1 cellular context compared by ENCODE assay signal in genomic region chr22:42834177-42834949, GRCh38.
TF ChIP-seq lines count a peak whose summit lies in the region.

No MANE protein-coding gene starts in this region.

TF ChIP-seq in GM12878, 131 proteins besides CTCF, POLR2A, EP300 and RAD21 (continued from another document and continues in another):
- no peak for TF ChIP-seq HSF1 (IDR thresholded peaks at IDR 0.05; ENCODE audit: low read depth, low read length)
- no peak for TF ChIP-seq HDAC6 (IDR thresholded peaks at IDR 0.05; ENCODE audit: unreplicated experiment)
- peak; percentile 33; the same call in 1 of the 2 replicates for TF ChIP-seq EED (IDR thresholded peaks at IDR 0.05; ENCODE audit: low read depth)
- TF ChIP-seq KLF5 (IDR thresholded peaks at IDR 0.05; ENCODE audit: partially characterized antibody) = no peak
- TF ChIP-seq RAD51 (IDR thresholded peaks at IDR 0.05) = no peak
- no peak for TF ChIP-seq RELA (IDR thresholded peaks at IDR 0.05; ENCODE audit: borderline replicate concordance, partially characterized antibody)
- no peak for TF ChIP-seq HDGF (IDR thresholded peaks at IDR 0.05)
- no peak for TF ChIP-seq CBFB (IDR thresholded peaks at IDR 0.05; ENCODE audit: low read depth)
- TF ChIP-seq HDAC2 (IDR thresholded peaks at IDR 0.05) = no peak
- peak; percentile 55; the same call in 1 of the 2 replicates for TF ChIP-seq ATF2 (IDR thresholded peaks at IDR 0.05; ENCODE audit: low read length)
- no peak for TF ChIP-seq SIX5 (IDR thresholded peaks at IDR 0.05; ENCODE audit: low read depth, low read length, severe bottlenecking)
- peak; percentile 42 to 47; a peak in 2 of 4 replicates for TF ChIP-seq BHLHE40 (IDR thresholded peaks at IDR 0.05; ENCODE audit: borderline replicate concordance in 1 of 2, low read depth in 2 of 2, low read length in 1 of 2)
- TF ChIP-seq ZNF217 (IDR thresholded peaks at IDR 0.05) = 0 out of 2 replicates have a peak, but pooled peaks have one; percentile 14
- no peak for TF ChIP-seq ZZZ3 (IDR thresholded peaks at IDR 0.05; ENCODE audit: control insufficient read depth, insufficient read length, low read depth)
- 0 out of 2 replicates have a peak, but pooled peaks have one; percentile 21 for TF ChIP-seq BCL11A (IDR thresholded peaks at IDR 0.05; ENCODE audit: low read depth, low read length)
- no peak for TF ChIP-seq PBX3 (IDR thresholded peaks at IDR 0.05; ENCODE audit: insufficient replicate concordance, low read depth, low read length)
- 0 out of 2 replicates have a peak, but pooled peaks have one; percentile 32 for TF ChIP-seq DPF2 (IDR thresholded peaks at IDR 0.05)
- TF ChIP-seq MTA2 (IDR thresholded peaks at IDR 0.05; ENCODE audit: low read depth) = peak; percentile 25; the same call in 1 of the 2 replicates
- no peak for TF ChIP-seq SUZ12 (IDR thresholded peaks at IDR 0.05; ENCODE audit: unreplicated experiment)
- TF ChIP-seq E2F4 (IDR thresholded peaks at IDR 0.05; ENCODE audit: low read depth, low read length) = no peak
- TF ChIP-seq MEF2B (IDR thresholded peaks at IDR 0.05; ENCODE audit: partially characterized antibody, poor library complexity, severe bottlenecking) = no peak
- TF ChIP-seq SP1 (IDR thresholded peaks at IDR 0.05; ENCODE audit: low read depth, low read length) = no peak
- no peak for TF ChIP-seq ATF7 (IDR thresholded peaks at IDR 0.05; ENCODE audit: low read depth)
- TF ChIP-seq NFIC (IDR thresholded peaks at IDR 0.05; ENCODE audit: low read depth, low read length) = peak; percentile 67
- TF ChIP-seq ASH2L (IDR thresholded peaks at IDR 0.05; ENCODE audit: borderline replicate concordance, low read depth) = no peak
- TF ChIP-seq FOXM1 (IDR thresholded peaks at IDR 0.05; ENCODE audit: low read depth, low read length) = 0 out of 2 replicates have a peak, but pooled peaks have one; percentile 48
- 0 out of 2 replicates have a peak, but pooled peaks have one; percentile 35 for TF ChIP-seq MTA3 (IDR thresholded peaks at IDR 0.05; ENCODE audit: borderline replicate concordance, low read length)
- TF ChIP-seq SUPT20H (IDR thresholded peaks at IDR 0.05; ENCODE audit: borderline replicate concordance, control insufficient read depth, low read depth, low read length) = no peak
- no peak for TF ChIP-seq SIN3A (IDR thresholded peaks at IDR 0.05; ENCODE audit: low read depth, low read length)
- no peak for TF ChIP-seq NFXL1 (IDR thresholded peaks at IDR 0.05; ENCODE audit: borderline replicate concordance)
- peak; percentile 74 for TF ChIP-seq IRF4 (IDR thresholded peaks at IDR 0.05; ENCODE audit: low read depth, low read length)
- peak; percentile 11 for TF ChIP-seq SKIL (IDR thresholded peaks at IDR 0.05; ENCODE audit: low read depth, poor library complexity, severe bottlenecking)
- no peak for TF ChIP-seq LARP7 (IDR thresholded peaks at IDR 0.05)
- no peak for TF ChIP-seq RCOR1 (conservative IDR thresholded peaks at IDR 0.05; ENCODE audit: low read depth, low read length)
- TF ChIP-seq SMC3 (IDR thresholded peaks at IDR 0.05; ENCODE audit: borderline replicate concordance, low read length) = no peak
- TF ChIP-seq ZBTB4 (CRISPR knock-in tag; IDR thresholded peaks at IDR 0.05) = no peak
- TF ChIP-seq BMI1 (IDR thresholded peaks at IDR 0.05; ENCODE audit: borderline replicate concordance) = no peak
- peak; percentile 33 for TF ChIP-seq BCL3 (IDR thresholded peaks at IDR 0.05; ENCODE audit: borderline replicate concordance, insufficient read depth, low read depth, low read length, poor library complexity, severe bottlenecking)
- peak in 1 of 2 experiments; percentile 49; a peak in 2 of 4 replicates for TF ChIP-seq IKZF2 (IDR thresholded peaks at IDR 0.05)
- no peak for TF ChIP-seq RFX5 (IDR thresholded peaks at IDR 0.05; ENCODE audit: low read depth, low read length)
- TF ChIP-seq CHD4 (IDR thresholded peaks at IDR 0.05) = no peak
- TF ChIP-seq BCLAF1 (IDR thresholded peaks at IDR 0.05) = no peak
- no peak for TF ChIP-seq NKRF (conservative IDR thresholded peaks at IDR 0.05)
- no peak for TF ChIP-seq SMAD1 (IDR thresholded peaks at IDR 0.05; ENCODE audit: low read depth, partially characterized antibody)
- no peak for TF ChIP-seq TARDBP (IDR thresholded peaks at IDR 0.05; ENCODE audit: borderline replicate concordance)
- no peak for TF ChIP-seq IRF5 (IDR thresholded peaks at IDR 0.05; ENCODE audit: borderline replicate concordance)
- no peak for TF ChIP-seq TCF12 (IDR thresholded peaks at IDR 0.05; ENCODE audit: low read depth, low read length)
- TF ChIP-seq IKZF1 (conservative IDR thresholded peaks at IDR 0.05) = 0 out of 2 replicates have a peak, but pooled peaks have one; percentile 23
